In the genomic region with DNA sequence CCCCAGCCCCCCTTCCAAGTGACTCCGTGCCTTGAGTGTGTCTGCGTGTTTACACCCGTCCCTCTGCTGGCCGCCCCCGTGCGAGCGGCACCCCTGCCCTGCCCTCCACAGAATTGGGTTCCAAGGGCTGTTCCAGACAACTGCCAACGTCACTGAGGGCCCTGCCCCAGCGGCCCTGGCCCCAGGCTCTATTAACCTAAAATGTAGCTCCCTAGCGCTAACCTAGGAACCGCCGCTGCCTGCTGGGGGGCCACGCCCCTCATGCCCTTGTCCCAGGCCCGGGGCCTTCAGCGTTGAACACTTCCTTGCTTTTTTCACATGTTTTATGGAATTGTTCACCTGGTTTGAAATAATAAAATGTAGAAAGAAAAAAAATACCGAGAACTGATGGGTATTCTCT, we compare ENCODE assay signal across 1 cellular context.
A peak's percentile ranks its signal among the peaks of the same experiment; 100 is the strongest.
TF ChIP-seq lines count a peak whose summit lies in the region.

No MANE protein-coding gene starts in this region.

TF ChIP-seq in K562, 482 proteins besides CTCF, POLR2A, EP300 and RAD21:
- TF ChIP-seq NRF1 (conservative IDR thresholded peaks at IDR 0.05 in 1 of 2, IDR thresholded peaks at IDR 0.05 in 1 of 2) (no peak), GATA2 (CRISPR knock-in tag; IDR thresholded peaks at IDR 0.05) (no peak), TBL1XR1 (IDR thresholded peaks at IDR 0.05; ENCODE audit: low read length in 2 of 2) (no peak), STAG1 (CRISPR knock-in tag; IDR thresholded peaks at IDR 0.05; ENCODE audit: borderline replicate concordance) (no peak), ILK (tag; IDR thresholded peaks at IDR 0.05; ENCODE audit: borderline replicate concordance, low read depth) (no peak), ESRRA (IDR thresholded peaks at IDR 0.05; ENCODE audit: borderline replicate concordance, low read depth) (no peak), POLR2G (IDR thresholded peaks at IDR 0.05; ENCODE audit: low read depth, low read length) (peak; percentile 24; the same call in 1 of the 2 replicates), PHF21A (IDR thresholded peaks at IDR 0.05; ENCODE audit: borderline replicate concordance, low read depth) (no peak), ZNF311 (CRISPR knock-in tag; IDR thresholded peaks at IDR 0.05) (no peak), BRCA1 (IDR thresholded peaks at IDR 0.05) (no peak), BRCA1 (CRISPR knock-in tag; IDR thresholded peaks at IDR 0.05) (no peak), FIP1L1 (IDR thresholded peaks at IDR 0.05; ENCODE audit: low read depth, low read length, poor library complexity, severe bottlenecking) (no peak), HNRNPH1 (optimal IDR thresholded peaks at IDR 0.05; ENCODE audit: low read depth, low read length) (no peak)
- TF ChIP-seq, protein P1, sequence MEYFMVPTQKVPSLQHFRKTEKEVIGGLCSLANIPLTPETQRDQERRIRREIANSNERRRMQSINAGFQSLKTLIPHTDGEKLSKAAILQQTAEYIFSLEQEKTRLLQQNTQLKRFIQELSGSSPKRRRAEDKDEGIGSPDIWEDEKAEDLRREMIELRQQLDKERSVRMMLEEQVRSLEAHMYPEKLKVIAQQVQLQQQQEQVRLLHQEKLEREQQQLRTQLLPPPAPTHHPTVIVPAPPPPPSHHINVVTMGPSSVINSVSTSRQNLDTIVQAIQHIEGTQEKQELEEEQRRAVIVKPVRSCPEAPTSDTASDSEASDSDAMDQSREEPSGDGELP (CRISPR knock-in tag; IDR thresholded peaks at IDR 0.05; ENCODE audit: borderline replicate concordance), result no peak
- TF ChIP-seq, protein P2, sequence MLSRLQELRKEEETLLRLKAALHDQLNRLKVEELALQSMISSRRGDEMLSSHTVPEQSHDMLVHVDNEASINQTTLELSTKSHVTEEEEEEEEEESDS (CRISPR knock-in tag; IDR thresholded peaks at IDR 0.05), result no peak
- TF ChIP-seq, protein P3, sequence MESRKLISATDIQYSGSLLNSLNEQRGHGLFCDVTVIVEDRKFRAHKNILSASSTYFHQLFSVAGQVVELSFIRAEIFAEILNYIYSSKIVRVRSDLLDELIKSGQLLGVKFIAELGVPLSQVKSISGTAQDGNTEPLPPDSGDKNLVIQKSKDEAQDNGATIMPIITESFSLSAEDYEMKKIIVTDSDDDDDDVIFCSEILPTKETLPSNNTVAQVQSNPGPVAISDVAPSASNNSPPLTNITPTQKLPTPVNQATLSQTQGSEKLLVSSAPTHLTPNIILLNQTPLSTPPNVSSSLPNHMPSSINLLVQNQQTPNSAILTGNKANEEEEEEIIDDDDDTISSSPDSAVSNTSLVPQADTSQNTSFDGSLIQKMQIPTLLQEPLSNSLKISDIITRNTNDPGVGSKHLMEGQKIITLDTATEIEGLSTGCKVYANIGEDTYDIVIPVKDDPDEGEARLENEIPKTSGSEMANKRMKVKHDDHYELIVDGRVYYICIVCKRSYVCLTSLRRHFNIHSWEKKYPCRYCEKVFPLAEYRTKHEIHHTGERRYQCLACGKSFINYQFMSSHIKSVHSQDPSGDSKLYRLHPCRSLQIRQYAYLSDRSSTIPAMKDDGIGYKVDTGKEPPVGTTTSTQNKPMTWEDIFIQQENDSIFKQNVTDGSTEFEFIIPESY (CRISPR knock-in tag; IDR thresholded peaks at IDR 0.05), result 0 out of 2 replicates have a peak, but pooled peaks have one; percentile 51
